In the genomic region with DNA sequence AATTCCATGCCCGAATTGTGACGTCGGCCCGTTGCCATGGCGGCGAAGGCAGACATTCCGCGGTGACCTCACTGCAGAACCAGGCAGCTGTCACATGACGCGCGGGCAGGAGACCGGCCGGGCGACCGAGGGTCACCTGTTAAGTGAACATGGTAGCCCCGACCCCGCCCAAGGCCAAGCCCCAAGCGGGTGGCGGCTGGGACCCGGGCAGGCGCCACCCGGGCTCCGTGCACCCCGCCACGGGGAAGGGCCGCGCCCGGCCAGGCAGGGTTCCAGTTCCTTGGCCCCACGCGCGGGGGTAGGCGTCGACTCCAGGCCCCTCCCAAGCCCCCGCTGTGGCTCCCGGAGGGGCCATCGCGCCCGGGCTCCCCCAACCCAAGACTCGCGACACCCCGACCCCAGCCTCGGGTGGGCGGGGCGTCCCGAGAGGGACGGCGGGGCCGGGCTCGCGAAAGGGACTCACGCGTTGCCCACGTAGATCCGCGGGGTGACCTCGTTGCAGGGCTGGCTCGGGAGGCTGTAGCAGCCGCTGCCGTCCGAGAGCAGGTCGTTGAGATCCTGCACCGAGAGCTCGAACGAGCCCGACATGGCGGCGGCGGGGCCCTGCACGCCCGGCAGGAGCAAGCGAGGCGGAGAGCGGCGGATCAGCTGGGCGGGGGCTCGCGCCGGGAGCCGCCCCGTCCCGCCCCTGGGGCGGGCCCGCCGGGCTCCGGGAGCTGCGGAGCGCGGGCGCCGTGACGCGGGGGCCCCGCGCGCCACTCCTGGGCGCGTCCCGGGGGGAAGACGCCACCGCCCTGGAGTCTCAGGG, we compare ENCODE assay signal across 8 cellular contexts. TPM values are rescaled to one million over a fixed set of nuclear protein-coding genes. Genes with fewer than 3 reads are reported as not detected.
A peak's percentile ranks its signal among the peaks of the same experiment; 100 is the strongest.
DNase-seq lines count a peak whose midpoint lies in the region; ATAC-seq and TF ChIP-seq lines count a peak whose summit lies in the region.

A gene (minus strand): TSS at position 641 of the 808 bp plus-strand sequence. CDS start 53 bp downstream, at position 588.

- no peaks in the 10 kb centered on the region for H3K9me2 ChIP-seq in DOHH2 (replicated peaks; ENCODE audit: control insufficient read depth, low read length)
- no peaks in the 10 kb centered on the region for H3K9me2 ChIP-seq in MM.1S (replicated peaks; ENCODE audit: insufficient read depth, low read length)
- H3K9me2 ChIP-seq in SU-DHL-6 (replicated peaks; ENCODE audit: insufficient read depth, low read length) = no peaks in the 10 kb centered on the region

- H3K36me3 ChIP-seq in DOHH2 (ENCODE audit: control insufficient read depth, low read length) (no peaks in the 10 kb centered on the region), MM.1S (replicated peaks; ENCODE audit: insufficient read depth, low read length) (no peaks in the 10 kb centered on the region), SU-DHL-6 (ENCODE audit: low read length) (no peaks in the 10 kb centered on the region), adipocyte (ENCODE audit: control insufficient read depth, insufficient read depth, low read length, severe bottlenecking) (peaks cover 13% of the 10 kb centered on the region), osteoblast (ENCODE audit: insufficient read depth, low read length) (peaks cover 15% of the 10 kb centered on the region)

- H3F3A ChIP-seq in DOHH2 (ENCODE audit: control insufficient read depth, insufficient read depth) (no peaks in the 10 kb centered on the region), MM.1S (ENCODE audit: insufficient read depth, low read length) (no peaks in the 10 kb centered on the region), SU-DHL-6 (ENCODE audit: insufficient read depth) (no peaks in the 10 kb centered on the region)

- intact Hi-C loops in Right ventricle myocardium inferior (cut with DNase I) = loop anchor here (5.0 kb wide), 2 partner anchors 54 to 69 kb away; a partner anchor contains a TSS

- H3K27me3 ChIP-seq in DOHH2 (ENCODE audit: control insufficient read depth, low read length) = peaks cover 37% of the 10 kb centered on the region
- H3K27me3 ChIP-seq in MM.1S (replicated peaks; ENCODE audit: insufficient read depth, low read length) = peaks cover 45% of the 10 kb centered on the region
- H3K27me3 ChIP-seq in SU-DHL-6 (ENCODE audit: low read length) = no peaks in the 10 kb centered on the region
- H3K27me3 ChIP-seq in adipocyte (replicated peaks; ENCODE audit: control insufficient read depth, insufficient read depth, low read length) = no peaks in the 10 kb centered on the region
- H3K27me3 ChIP-seq in osteoblast (ENCODE audit: insufficient read depth, low read length) = peaks cover 5% of the 10 kb centered on the region

- peak within 1 kb of the TSS; percentile 86 for H3K4me3 ChIP-seq in DOHH2 (ENCODE audit: low read length)
- H3K4me3 ChIP-seq in MM.1S (ENCODE audit: low read length) = peak within 1 kb of the TSS; percentile 94
- H3K4me3 ChIP-seq in SU-DHL-6 (ENCODE audit: insufficient read depth, low read length, poor library complexity, severe bottlenecking) = peak within 1 kb of the TSS; percentile 48
- peak within 1 kb of the TSS; percentile 87 for H3K4me3 ChIP-seq in adipocyte (ENCODE audit: low read length)
- H3K4me3 ChIP-seq in osteoblast (ENCODE audit: insufficient read depth, low read length) = peak within 1 kb of the TSS; percentile 92

- H2AFZ ChIP-seq in MM.1S (ENCODE audit: low read length) = peak within 1 kb of the TSS; percentile 85
- H2AFZ ChIP-seq in SU-DHL-6 (ENCODE audit: low read depth, low read length, severe bottlenecking) = peak within 1 kb of the TSS; percentile 45
- H2AFZ ChIP-seq in osteoblast (ENCODE audit: low read length) = peak within 1 kb of the TSS; percentile 91

- H3K4me2 ChIP-seq in DOHH2 (ENCODE audit: low read length) = peak within 1 kb of the TSS; percentile 97
- peak within 1 kb of the TSS; percentile 97 for H3K4me2 ChIP-seq in MM.1S (ENCODE audit: low read depth, low read length)
- peak within 1 kb of the TSS; percentile 62 for H3K4me2 ChIP-seq in SU-DHL-6 (ENCODE audit: low read depth, low read length, poor library complexity, severe bottlenecking)
- peak within 1 kb of the TSS; percentile 87 for H3K4me2 ChIP-seq in osteoblast (ENCODE audit: insufficient read depth, low read length)

- DNase-seq in MM.1S (peak; percentile 64), adipocyte (ENCODE audit: low read depth) (peak; percentile 98), Right ventricle myocardium inferior (ENCODE audit: missing footprints) (peak; percentile 97), osteoblast (ENCODE audit: insufficient read length, low spot score, missing footprints) (peak; percentile 98)

- H4K20me1 ChIP-seq in DOHH2 (ENCODE audit: control insufficient read depth, insufficient read depth, low read depth, low read length) (no peaks in the 10 kb centered on the region), MM.1S (ENCODE audit: insufficient read depth, low read length) (no peaks in the 10 kb centered on the region), SU-DHL-6 (ENCODE audit: low read depth, low read length) (no peaks in the 10 kb centered on the region), osteoblast (ENCODE audit: insufficient read depth, low read length) (peaks cover 2% of the 10 kb centered on the region)

- peaks cover 11% of the 10 kb centered on the region; the same call in 1 of the 2 replicates for H3K4me1 ChIP-seq in DOHH2 (ENCODE audit: control insufficient read depth, low read length)
- H3K4me1 ChIP-seq in MM.1S (ENCODE audit: low read length) = peaks cover 5% of the 10 kb centered on the region; the same call in 1 of the 2 replicates
- peaks cover 6% of the 10 kb centered on the region for H3K4me1 ChIP-seq in adipocyte (ENCODE audit: control insufficient read depth, insufficient read depth, low read length)
- peaks cover 18% of the 10 kb centered on the region for H3K4me1 ChIP-seq in osteoblast (ENCODE audit: insufficient read depth, low read length)

- no peaks in the 10 kb centered on the region for H3K9me3 ChIP-seq in DOHH2 (ENCODE audit: control insufficient read depth, insufficient read depth, low read length)
- no peaks in the 10 kb centered on the region for H3K9me3 ChIP-seq in MM.1S (replicated peaks; ENCODE audit: insufficient read depth, low read length)
- H3K9me3 ChIP-seq in SU-DHL-6 (ENCODE audit: insufficient read depth, low read length) = no peaks in the 10 kb centered on the region
- no peaks in the 10 kb centered on the region for H3K9me3 ChIP-seq in adipocyte (ENCODE audit: control insufficient read depth, low read length)
- no peaks in the 10 kb centered on the region for H3K9me3 ChIP-seq in osteoblast (ENCODE audit: low read depth, low read length)

- H3K9ac ChIP-seq in MM.1S (ENCODE audit: low read length) = peak within 1 kb of the TSS; percentile 79
- peak within 1 kb of the TSS; percentile 30 for H3K9ac ChIP-seq in SU-DHL-6 (ENCODE audit: low read length)
- H3K9ac ChIP-seq in adipocyte (ENCODE audit: low read length) = peak within 1 kb of the TSS; percentile 91

- ATAC-seq in GM21825 (IDR thresholded peaks at IDR 0.05; ENCODE audit: unreplicated experiment) (peak; percentile 83), Right ventricle myocardium inferior (peak; percentile 94)

- H3K79me2 ChIP-seq in DOHH2 (ENCODE audit: control insufficient read depth, low read length) = no peaks in the 10 kb centered on the region
- H3K79me2 ChIP-seq in MM.1S (ENCODE audit: low read length) = no peaks in the 10 kb centered on the region
- H3K79me2 ChIP-seq in SU-DHL-6 (ENCODE audit: insufficient read depth, low read length) = no peaks in the 10 kb centered on the region
- peaks cover 43% of the 10 kb centered on the region for H3K79me2 ChIP-seq in osteoblast (ENCODE audit: insufficient read depth, low read length)

- TF ChIP-seq CTCF in DOHH2 (IDR thresholded peaks at IDR 0.05; ENCODE audit: low read depth, low read length, poor library complexity, severe bottlenecking) = no peak
- no peak for TF ChIP-seq CTCF in MM.1S (IDR thresholded peaks at IDR 0.05; ENCODE audit: low read length)
- TF ChIP-seq CTCF in SU-DHL-6 (IDR thresholded peaks at IDR 0.05; ENCODE audit: insufficient read depth, low read length, poor library complexity, severe bottlenecking) = no peak
- no peak for TF ChIP-seq CTCF in osteoblast (IDR thresholded peaks at IDR 0.05; ENCODE audit: extremely low read depth, low read depth, low read length)

- H3K27ac ChIP-seq in DOHH2 (ENCODE audit: low read depth, low read length) (no peak within 1 kb of the TSS), MM.1S (ENCODE audit: low read length) (peak within 1 kb of the TSS; percentile 31; the same call in 1 of the 2 replicates), SU-DHL-6 (ENCODE audit: low read depth, low read length) (no peak within 1 kb of the TSS), osteoblast (ENCODE audit: low read depth, low read length) (peak within 1 kb of the TSS; percentile 95), temporal lobe (ENCODE audit: low read depth, low read length) (peak within 1 kb of the TSS; percentile 94)

RNA-seq across cellular contexts. Expression of the gene that starts here (rescaled TPM):
- total RNA-seq in Right ventricle myocardium inferior (260 TPM), osteoblast (67.8 and 68.8 TPM in 2 replicates), temporal lobe (27.5 TPM)

Comparison
In these comparisons a context has a peak if more than half of its experiments do, and no peak if none do; other contexts are left out.
1. H3K27ac ChIP-seq: peak in MM.1S (single experiment), osteoblast (single experiment) and temporal lobe (single experiment); none in DOHH2 (single experiment) and SU-DHL-6 (single experiment).
2. H3K9ac ChIP-seq: peak in every context shown above with its lines; median percentile 91 in adipocyte; 79 in MM.1S; 30 in SU-DHL-6.
3. Peak in every context shown above with its lines, with median percentiles within 50 percentile points of each other: H3K4me2 ChIP-seq, H3K4me3 ChIP-seq, DNase-seq and H2AFZ ChIP-seq.